1 cellular context compared by ENCODE assay signal in the genomic region with DNA sequence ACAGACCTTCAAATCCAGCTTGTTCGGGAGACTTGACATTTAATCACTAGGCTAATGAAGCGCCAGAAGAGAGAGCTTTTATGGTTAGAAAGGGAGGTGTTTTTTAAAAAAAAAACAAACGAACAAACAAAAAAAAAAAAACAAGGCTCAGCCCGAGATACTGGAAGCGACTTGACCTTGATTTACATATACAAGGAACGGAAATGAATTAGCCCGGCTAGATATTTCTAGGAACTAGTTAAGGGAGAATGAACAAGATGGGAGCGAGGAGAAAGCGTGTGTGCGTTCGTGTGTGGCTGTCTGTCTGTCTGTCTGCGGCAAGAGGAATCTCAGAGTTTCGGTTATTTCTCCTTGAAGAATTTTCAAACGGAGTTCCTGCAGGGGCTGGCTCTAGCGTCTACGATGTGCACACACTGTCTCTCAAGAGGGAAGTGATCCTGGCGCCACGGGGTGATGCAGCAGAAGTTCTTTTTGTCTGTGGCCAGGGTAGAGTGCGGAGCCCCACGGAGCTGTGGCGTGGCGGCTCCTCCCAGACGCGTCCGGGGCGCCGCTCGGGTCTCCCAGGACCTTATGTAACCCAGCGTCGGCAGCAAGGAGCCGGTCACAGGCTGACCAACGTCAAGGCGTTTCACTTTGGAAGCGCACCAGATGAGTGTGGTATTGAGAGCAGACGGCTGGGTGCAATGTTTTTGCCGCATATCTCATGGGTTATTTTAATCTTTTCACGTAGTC.
TF ChIP-seq lines count a peak whose summit lies in the region.

No MANE protein-coding gene starts in this region.

TF ChIP-seq in HEK293, 187 proteins besides CTCF, POLR2A, EP300 and RAD21 (continued from another document and continues in another):
- TF ChIP-seq ZBTB11 (tag by site-specific recombination; conservative IDR thresholded peaks at IDR 0.05; ENCODE audit: low read depth) (no peak; the same call in 1 of the 2 replicates), ZNF600 (tag by site-specific recombination; IDR thresholded peaks at IDR 0.05) (peak; percentile 75), HIC1 (tag by site-specific recombination; IDR thresholded peaks at IDR 0.05) (no peak), ZXDB (tag by site-specific recombination; IDR thresholded peaks at IDR 0.05) (peak; percentile 50; the same call in 1 of the 2 replicates), ZNF223 (tag by site-specific recombination; IDR thresholded peaks at IDR 0.05) (no peak), ZNF26 (tag by site-specific recombination; IDR thresholded peaks at IDR 0.05) (no peak), RBAK (tag by site-specific recombination; IDR thresholded peaks at IDR 0.05) (no peak), KLF8 (tag by site-specific recombination; IDR thresholded peaks at IDR 0.05) (no peak), ZNF707 (tag by site-specific recombination; IDR thresholded peaks at IDR 0.05) (no peak), ZNF658 (tag by site-specific recombination; IDR thresholded peaks at IDR 0.05) (no peak), GLIS2 (tag by site-specific recombination; IDR thresholded peaks at IDR 0.05) (0 out of 2 replicates have a peak, but pooled peaks have one; percentile 26), ZNF768 (tag by site-specific recombination; IDR thresholded peaks at IDR 0.05) (no peak), ZNF2 (tag by site-specific recombination; IDR thresholded peaks at IDR 0.05) (peak; percentile 29; the same call in 1 of the 2 replicates), ZNF211 (tag by site-specific recombination; IDR thresholded peaks at IDR 0.05; ENCODE audit: low read depth) (no peak), ZNF274 (IDR thresholded peaks at IDR 0.05; ENCODE audit: low read length) (no peak), ZNF274 (tag by site-specific recombination; IDR thresholded peaks at IDR 0.05; ENCODE audit: borderline replicate concordance) (no peak), PRDM10 (tag by site-specific recombination; IDR thresholded peaks at IDR 0.05) (no peak), ZBTB7A (tag by site-specific recombination; IDR thresholded peaks at IDR 0.05; ENCODE audit: low read depth) (no peak), ZNF10 (tag by site-specific recombination; IDR thresholded peaks at IDR 0.05) (peak; percentile 24; the same call in 1 of the 2 replicates), ZNF138 (tag by site-specific recombination; IDR thresholded peaks at IDR 0.05; ENCODE audit: borderline replicate concordance) (no peak), ZNF335 (tag by site-specific recombination; conservative IDR thresholded peaks at IDR 0.05) (peak; percentile 70), FEZF1 (tag by site-specific recombination; IDR thresholded peaks at IDR 0.05) (no peak)
- TF ChIP-seq, protein P1, sequence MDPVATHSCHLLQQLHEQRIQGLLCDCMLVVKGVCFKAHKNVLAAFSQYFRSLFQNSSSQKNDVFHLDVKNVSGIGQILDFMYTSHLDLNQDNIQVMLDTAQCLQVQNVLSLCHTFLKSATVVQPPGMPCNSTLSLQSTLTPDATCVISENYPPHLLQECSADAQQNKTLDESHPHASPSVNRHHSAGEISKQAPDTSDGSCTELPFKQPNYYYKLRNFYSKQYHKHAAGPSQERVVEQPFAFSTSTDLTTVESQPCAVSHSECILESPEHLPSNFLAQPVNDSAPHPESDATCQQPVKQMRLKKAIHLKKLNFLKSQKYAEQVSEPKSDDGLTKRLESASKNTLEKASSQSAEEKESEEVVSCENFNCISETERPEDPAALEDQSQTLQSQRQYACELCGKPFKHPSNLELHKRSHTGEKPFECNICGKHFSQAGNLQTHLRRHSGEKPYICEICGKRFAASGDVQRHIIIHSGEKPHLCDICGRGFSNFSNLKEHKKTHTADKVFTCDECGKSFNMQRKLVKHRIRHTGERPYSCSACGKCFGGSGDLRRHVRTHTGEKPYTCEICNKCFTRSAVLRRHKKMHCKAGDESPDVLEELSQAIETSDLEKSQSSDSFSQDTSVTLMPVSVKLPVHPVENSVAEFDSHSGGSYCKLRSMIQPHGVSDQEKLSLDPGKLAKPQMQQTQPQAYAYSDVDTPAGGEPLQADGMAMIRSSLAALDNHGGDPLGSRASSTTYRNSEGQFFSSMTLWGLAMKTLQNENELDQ (tag by site-specific recombination; IDR thresholded peaks at IDR 0.05; ENCODE audit: low read depth), result no peak
- TF ChIP-seq, protein P2, sequence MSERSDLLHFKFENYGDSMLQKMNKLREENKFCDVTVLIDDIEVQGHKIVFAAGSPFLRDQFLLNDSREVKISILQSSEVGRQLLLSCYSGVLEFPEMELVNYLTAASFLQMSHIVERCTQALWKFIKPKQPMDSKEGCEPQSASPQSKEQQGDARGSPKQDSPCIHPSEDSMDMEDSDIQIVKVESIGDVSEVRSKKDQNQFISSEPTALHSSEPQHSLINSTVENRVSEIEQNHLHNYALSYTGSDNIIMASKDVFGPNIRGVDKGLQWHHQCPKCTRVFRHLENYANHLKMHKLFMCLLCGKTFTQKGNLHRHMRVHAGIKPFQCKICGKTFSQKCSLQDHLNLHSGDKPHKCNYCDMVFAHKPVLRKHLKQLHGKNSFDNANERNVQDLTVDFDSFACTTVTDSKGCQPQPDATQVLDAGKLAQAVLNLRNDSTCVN (tag by site-specific recombination; optimal IDR thresholded peaks at IDR 0.05), result no peak
- TF ChIP-seq, protein P3, sequence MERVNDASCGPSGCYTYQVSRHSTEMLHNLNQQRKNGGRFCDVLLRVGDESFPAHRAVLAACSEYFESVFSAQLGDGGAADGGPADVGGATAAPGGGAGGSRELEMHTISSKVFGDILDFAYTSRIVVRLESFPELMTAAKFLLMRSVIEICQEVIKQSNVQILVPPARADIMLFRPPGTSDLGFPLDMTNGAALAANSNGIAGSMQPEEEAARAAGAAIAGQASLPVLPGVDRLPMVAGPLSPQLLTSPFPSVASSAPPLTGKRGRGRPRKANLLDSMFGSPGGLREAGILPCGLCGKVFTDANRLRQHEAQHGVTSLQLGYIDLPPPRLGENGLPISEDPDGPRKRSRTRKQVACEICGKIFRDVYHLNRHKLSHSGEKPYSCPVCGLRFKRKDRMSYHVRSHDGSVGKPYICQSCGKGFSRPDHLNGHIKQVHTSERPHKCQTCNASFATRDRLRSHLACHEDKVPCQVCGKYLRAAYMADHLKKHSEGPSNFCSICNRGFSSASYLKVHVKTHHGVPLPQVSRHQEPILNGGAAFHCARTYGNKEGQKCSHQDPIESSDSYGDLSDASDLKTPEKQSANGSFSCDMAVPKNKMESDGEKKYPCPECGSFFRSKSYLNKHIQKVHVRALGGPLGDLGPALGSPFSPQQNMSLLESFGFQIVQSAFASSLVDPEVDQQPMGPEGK (tag by site-specific recombination; IDR thresholded peaks at IDR 0.05), result no peak
- TF ChIP-seq, protein P4, sequence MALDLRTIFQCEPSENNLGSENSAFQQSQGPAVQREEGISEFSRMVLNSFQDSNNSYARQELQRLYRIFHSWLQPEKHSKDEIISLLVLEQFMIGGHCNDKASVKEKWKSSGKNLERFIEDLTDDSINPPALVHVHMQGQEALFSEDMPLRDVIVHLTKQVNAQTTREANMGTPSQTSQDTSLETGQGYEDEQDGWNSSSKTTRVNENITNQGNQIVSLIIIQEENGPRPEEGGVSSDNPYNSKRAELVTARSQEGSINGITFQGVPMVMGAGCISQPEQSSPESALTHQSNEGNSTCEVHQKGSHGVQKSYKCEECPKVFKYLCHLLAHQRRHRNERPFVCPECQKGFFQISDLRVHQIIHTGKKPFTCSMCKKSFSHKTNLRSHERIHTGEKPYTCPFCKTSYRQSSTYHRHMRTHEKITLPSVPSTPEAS (tag by site-specific recombination; IDR thresholded peaks at IDR 0.05), result peak; percentile 51
- TF ChIP-seq, protein P5, sequence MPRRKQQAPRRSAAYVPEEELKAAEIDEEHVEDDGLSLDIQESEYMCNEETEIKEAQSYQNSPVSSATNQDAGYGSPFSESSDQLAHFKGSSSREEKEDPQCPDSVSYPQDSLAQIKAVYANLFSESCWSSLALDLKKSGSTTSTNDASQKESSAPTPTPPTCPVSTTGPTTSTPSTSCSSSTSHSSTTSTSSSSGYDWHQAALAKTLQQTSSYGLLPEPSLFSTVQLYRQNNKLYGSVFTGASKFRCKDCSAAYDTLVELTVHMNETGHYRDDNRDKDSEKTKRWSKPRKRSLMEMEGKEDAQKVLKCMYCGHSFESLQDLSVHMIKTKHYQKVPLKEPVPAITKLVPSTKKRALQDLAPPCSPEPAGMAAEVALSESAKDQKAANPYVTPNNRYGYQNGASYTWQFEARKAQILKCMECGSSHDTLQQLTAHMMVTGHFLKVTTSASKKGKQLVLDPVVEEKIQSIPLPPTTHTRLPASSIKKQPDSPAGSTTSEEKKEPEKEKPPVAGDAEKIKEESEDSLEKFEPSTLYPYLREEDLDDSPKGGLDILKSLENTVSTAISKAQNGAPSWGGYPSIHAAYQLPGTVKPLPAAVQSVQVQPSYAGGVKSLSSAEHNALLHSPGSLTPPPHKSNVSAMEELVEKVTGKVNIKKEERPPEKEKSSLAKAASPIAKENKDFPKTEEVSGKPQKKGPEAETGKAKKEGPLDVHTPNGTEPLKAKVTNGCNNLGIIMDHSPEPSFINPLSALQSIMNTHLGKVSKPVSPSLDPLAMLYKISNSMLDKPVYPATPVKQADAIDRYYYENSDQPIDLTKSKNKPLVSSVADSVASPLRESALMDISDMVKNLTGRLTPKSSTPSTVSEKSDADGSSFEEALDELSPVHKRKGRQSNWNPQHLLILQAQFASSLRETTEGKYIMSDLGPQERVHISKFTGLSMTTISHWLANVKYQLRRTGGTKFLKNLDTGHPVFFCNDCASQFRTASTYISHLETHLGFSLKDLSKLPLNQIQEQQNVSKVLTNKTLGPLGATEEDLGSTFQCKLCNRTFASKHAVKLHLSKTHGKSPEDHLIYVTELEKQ (tag by site-specific recombination; IDR thresholded peaks at IDR 0.05; ENCODE audit: borderline replicate concordance), result no peak
